Comparison of ENCODE assay signal across 9 cellular contexts in genomic region chr16:85490971-85491771, GRCh38.
DNase-seq lines count a peak whose midpoint lies in the region; ATAC-seq, FAIRE-seq and TF ChIP-seq lines count a peak whose summit lies in the region.
"Had no signal": no experiment of that assay in that cellular context is flagged by ENCODE, and none has a peak within 500 bp of the region (broad histone marks: within the 10 kb centered on the region; RNA-seq: fewer than 3 reads in every experiment).

No MANE protein-coding gene starts in this region.

- 84% methylated on average over 21 of the region's 21 CpGs for WGBS in right cardiac atrium

- DNase-seq in A673 (ENCODE audit: low spot score) (no peak), right cardiac atrium (no peak), glomerular visceral epithelial cell (ENCODE audit: extremely low spot score) (no peak), H54 (ENCODE audit: insufficient read length, low spot score) (no peak)
- peak; percentile 79 for DNase-seq in activated CD8-positive, alpha-beta memory T cell treated with anti-CD3 and anti-CD28 coated beads for 24 hours
- peak; percentile 75 for DNase-seq in stimulated activated CD8-positive, alpha-beta memory T cell treated with anti-CD3 and anti-CD28 coated beads, Interleukin-4, amount 100 ng/mL, for 48 hours

- H3K9me3 ChIP-seq in A673 (ENCODE audit: low read depth, low read length, poor library complexity, severe bottlenecking): no peaks in the 10 kb centered on the region
- H3K9me3 ChIP-seq in HUES6 (ENCODE audit: control insufficient read depth, insufficient read depth, low read depth, low read length): no peaks in the 10 kb centered on the region
- H3K9me3 ChIP-seq in right cardiac atrium (ENCODE audit: control insufficient read depth, low read length): no peaks in the 10 kb centered on the region

- H3K4me1 ChIP-seq in A673 (ENCODE audit: insufficient read depth, low read length, poor library complexity, severe bottlenecking) (no peaks in the 10 kb centered on the region), HUES6 (ENCODE audit: control insufficient read depth, insufficient read depth, low read length) (peaks cover 16% of the 10 kb centered on the region), right cardiac atrium (ENCODE audit: control insufficient read depth, insufficient read depth, low read length) (peaks cover 11% of the 10 kb centered on the region)

- peak in 1 of 2 donors; percentile 5 for ATAC-seq in right cardiac atrium
- ATAC-seq in HG03039 (IDR thresholded peaks at IDR 0.05; ENCODE audit: unreplicated experiment): no peak

- BruUV-seq in A673 (replicated peaks; lab: Mats Ljungman, UMichigan): no TSS peak

- POLR2A ChIA-PET in A673 (lab: Charles Lee; ENCODE audit: low non-redundant PET): no interaction called here

- peak; percentile 47 for TF ChIP-seq CTCF in A673 (conservative IDR thresholded peaks at IDR 0.05; ENCODE audit: low read depth, low read length)

- intact Hi-C loops in A673 (cut with micrococcal nuclease; ENCODE audit: unreplicated experiment): no loop called here
- intact Hi-C loops in right cardiac atrium (cut with DNase I): no loop called here

- no peak for FAIRE-seq in H54 (lab: Jason Lieb, UNC)
- FAIRE-seq: endometrium had no signal

- TF ChIP-seq POLR2A in H54 (IDR thresholded peaks at IDR 0.05; ENCODE audit: low read depth, low read length): no peak

- H3K36me3 ChIP-seq in A673 (ENCODE audit: insufficient read depth, low read length, poor library complexity, severe bottlenecking) (no peaks in the 10 kb centered on the region), HUES6 (ENCODE audit: control insufficient read depth, insufficient read depth, low read length) (no peaks in the 10 kb centered on the region)

- H3K27me3 ChIP-seq in A673 (replicated peaks; ENCODE audit: insufficient read depth, low read depth, low read length, poor library complexity) (no peaks in the 10 kb centered on the region), HUES6 (ENCODE audit: control insufficient read depth, insufficient read depth, low read length) (no peaks in the 10 kb centered on the region), right cardiac atrium (ENCODE audit: control insufficient read depth, insufficient read depth) (no peaks in the 10 kb centered on the region)

- H3K4me3 ChIP-seq in A673 (ENCODE audit: low read depth, low read length, poor library complexity, severe bottlenecking): no peak overlapping the region
- no peak overlapping the region for H3K4me3 ChIP-seq in HUES6 (ENCODE audit: low read depth, low read length)
- no peak overlapping the region for H3K4me3 ChIP-seq in right cardiac atrium (ENCODE audit: low read length)

- CTCF ChIA-PET in A673 (lab: Charles Lee): interaction anchor here (0.7 kb wide), 1 partner anchor 71 kb away, joined by 6 read pairs; no protein-coding TSS in a partner anchor

- H3K27ac ChIP-seq in A673 (ENCODE audit: low read depth, low read length, poor library complexity, severe bottlenecking) (no peak overlapping the region), HUES6 (ENCODE audit: low read depth, low read length) (no peak overlapping the region), right cardiac atrium (ENCODE audit: low read length) (peak overlapping the region; percentile 13)

- peak overlapping the region; percentile 43 for H3K9ac ChIP-seq in HUES6 (ENCODE audit: low read length)

Comparison
In these comparisons a context has a peak if more than half of its experiments do, and no peak if none do; other contexts are left out.
1. DNase-seq: peak in activated CD8-positive, alpha-beta memory T cell treated with anti-CD3 and anti-CD28 coated beads for 24 hours (single experiment) and stimulated activated CD8-positive, alpha-beta memory T cell treated with anti-CD3 and anti-CD28 coated beads, Interleukin-4, amount 100 ng/mL, for 48 hours (single experiment); none in A673 (single experiment), right cardiac atrium (0 of 3), glomerular visceral epithelial cell (single experiment) and H54 (single experiment).